30 cellular contexts compared by ENCODE assay signal in genomic region chr7:129412501-129412900, GRCh38.
"Had no signal": no experiment of that assay in that cellular context is flagged by ENCODE, and none has a peak within 500 bp of the region (broad histone marks: within the 10 kb centered on the region; RNA-seq: fewer than 3 reads in every experiment).

No MANE protein-coding gene starts in this region.

- H3K4me3 Mint-ChIP-seq: activated CD4-positive, alpha-beta memory T cell treated with anti-CD3 and anti-CD28 coated beads, Interleukin-2, amount 10 ng/mL, durations not matched to agents 7 days and 5 days; activated CD4-positive, alpha-beta T cell treated with anti-CD3 and anti-CD28 coated beads for 36 hours; activated CD4-positive, alpha-beta T cell treated with anti-CD3 and anti-CD28 coated beads, Interleukin-2, amount 10 ng/mL, durations not matched to agents 7 days and 5 days; activated naive CD8-positive, alpha-beta T cell; activated T-cell treated with anti-CD3 and anti-CD28 coated beads, Interleukin-2, amount 50 U/mL, for 24 hours; activated T-cell treated with anti-CD3 and anti-CD28 coated beads, Interleukin-2, amount 50 U/mL, for 72 hours; brain had no signal

- H3K4me3 ChIP-seq: ascending aorta, breast epithelium, cardiac muscle cell, colonic mucosa, gastrocnemius medialis, heart left ventricle, hepatocyte had no signal

- H3K4me1 Mint-ChIP-seq: activated CD4-positive, alpha-beta memory T cell treated with anti-CD3 and anti-CD28 coated beads, Interleukin-2, amount 10 ng/mL, durations not matched to agents 7 days and 5 days; activated CD4-positive, alpha-beta T cell treated with anti-CD3 and anti-CD28 coated beads for 36 hours; activated CD4-positive, alpha-beta T cell treated with anti-CD3 and anti-CD28 coated beads, Interleukin-2, amount 10 ng/mL, durations not matched to agents 7 days and 5 days; brain had no signal

- H3K27ac Mint-ChIP-seq: activated CD4-positive, alpha-beta memory T cell treated with anti-CD3 and anti-CD28 coated beads, Interleukin-2, amount 10 ng/mL, durations not matched to agents 7 days and 5 days; activated CD4-positive, alpha-beta T cell treated with anti-CD3 and anti-CD28 coated beads for 36 hours; activated CD4-positive, alpha-beta T cell treated with anti-CD3 and anti-CD28 coated beads, Interleukin-2, amount 10 ng/mL, durations not matched to agents 7 days and 5 days; activated naive CD8-positive, alpha-beta T cell; activated T-cell treated with anti-CD3 and anti-CD28 coated beads, Interleukin-2, amount 50 U/mL, for 24 hours; activated T-cell treated with anti-CD3 and anti-CD28 coated beads, Interleukin-2, amount 50 U/mL, for 72 hours; brain had no signal

- H3K9me3 ChIP-seq: ascending aorta, breast epithelium, colonic mucosa, gastrocnemius medialis, heart left ventricle had no signal

- H3K79me2 ChIP-seq: hepatocyte had no signal

- ATAC-seq: activated CD4-positive, alpha-beta T cell treated with anti-CD3 and anti-CD28 coated beads for 36 hours; activated T-cell treated with anti-CD3 and anti-CD28 coated beads, Interleukin-2, amount 50 U/mL, for 72 hours; esophagus mucosa; foreskin keratinocyte; gastrocnemius medialis; heart left ventricle had no signal

- DNase-seq: activated CD4-positive, alpha-beta memory T cell treated with anti-CD3 and anti-CD28 coated beads, Interleukin-2, amount 10 ng/mL, durations not matched to agents 7 days and 5 days; activated CD4-positive, alpha-beta T cell treated with anti-CD3 and anti-CD28 coated beads for 36 hours; activated CD4-positive, alpha-beta T cell treated with anti-CD3 and anti-CD28 coated beads, Interleukin-2, amount 10 ng/mL, durations not matched to agents 7 days and 5 days; activated CD4-positive, alpha-beta T cell treated with anti-CD3 and anti-CD28 coated beads, Interleukin-2, amount 50 U/mL, for 4 hours; activated CD4-positive, CD25-positive, alpha-beta regulatory T cell; activated CD4-positive, CD25-positive, alpha-beta regulatory T cell treated with anti-CD3 and anti-CD28 coated beads, Interleukin-2, amount 50 U/mL, for 72 hours; activated CD8-positive, alpha-beta memory T cell treated with anti-CD3 and anti-CD28 coated beads, Interleukin-2, amount 50 U/mL, for 48 hours; activated effector memory CD4-positive, alpha-beta T cell treated with Interleukin-2 at 50 U/mL for 16 hours; activated gamma-delta T cell treated with Interleukin-2 at 50 U/mL for 16 hours; activated naive CD4-positive, alpha-beta T cell treated with anti-CD3 and anti-CD28 coated beads, Interleukin-2, amount 50 U/mL, for 16 hours; activated naive CD4-positive, alpha-beta T cell treated with Interleukin-2 at 50 U/mL for 16 hours; activated T-cell treated with anti-CD3 and anti-CD28 coated beads for 4 hours; activated T-cell treated with anti-CD3 and anti-CD28 coated beads, Interleukin-2, amount 50 U/mL, for 24 hours; activated T-cell treated with anti-CD3 and anti-CD28 coated beads, Interleukin-2, amount 50 U/mL, for 72 hours; central memory CD4-positive, alpha-beta T cell; cerebellar nuclear complex; colonic mucosa; effector CD8-positive, alpha-beta T cell; foreskin keratinocyte; gastrocnemius medialis; glutamatergic neuron; heart left ventricle; T-helper 2 cell had no signal

- H3K27me3 ChIP-seq: ascending aorta, breast epithelium, cardiac muscle cell, colonic mucosa, foreskin keratinocyte, gastrocnemius medialis, heart left ventricle, hepatocyte had no signal

- H3K27me3 Mint-ChIP-seq: activated CD4-positive, alpha-beta memory T cell treated with anti-CD3 and anti-CD28 coated beads, Interleukin-2, amount 10 ng/mL, durations not matched to agents 7 days and 5 days; activated CD4-positive, alpha-beta T cell treated with anti-CD3 and anti-CD28 coated beads for 36 hours; activated CD4-positive, alpha-beta T cell treated with anti-CD3 and anti-CD28 coated beads, Interleukin-2, amount 10 ng/mL, durations not matched to agents 7 days and 5 days; activated naive CD8-positive, alpha-beta T cell; activated T-cell treated with anti-CD3 and anti-CD28 coated beads, Interleukin-2, amount 50 U/mL, for 24 hours; brain had no signal

- H3K27ac ChIP-seq: ascending aorta, breast epithelium, cardiac muscle cell, colonic mucosa, foreskin keratinocyte, heart left ventricle, hepatocyte had no signal

- H3K4me1 ChIP-seq: ascending aorta, breast epithelium, colonic mucosa, foreskin keratinocyte, heart left ventricle had no signal

- H3K4me2 ChIP-seq: hepatocyte had no signal

- H2AFZ ChIP-seq: hepatocyte had no signal
